ENCODE assay signal across 1 cellular context in genomic region chr17:83082899-83083367, GRCh38.
TF ChIP-seq lines count a peak whose summit lies in the region.

No MANE protein-coding gene starts in this region.

TF ChIP-seq in HepG2, 621 proteins besides CTCF, POLR2A, EP300 and RAD21 (continued from another document):
- TF ChIP-seq NR2F1 (CRISPR knock-in tag; IDR thresholded peaks at IDR 0.05) (no peak), ONECUT2 (CRISPR knock-in tag; IDR thresholded peaks at IDR 0.05) (no peak), CC2D1A (CRISPR knock-in tag; IDR thresholded peaks at IDR 0.05) (no peak), REXO4 (CRISPR knock-in tag; IDR thresholded peaks at IDR 0.05; ENCODE audit: borderline replicate concordance) (no peak), RERE (CRISPR knock-in tag; IDR thresholded peaks at IDR 0.05; ENCODE audit: low read depth) (no peak), HNF4G (IDR thresholded peaks at IDR 0.05; ENCODE audit: borderline replicate concordance, low read depth, low read length) (no peak), HNF4G (CRISPR knock-in tag; IDR thresholded peaks at IDR 0.05; ENCODE audit: borderline replicate concordance, low read depth) (no peak), NONO (IDR thresholded peaks at IDR 0.05) (no peak), NONO (CRISPR knock-in tag; conservative IDR thresholded peaks at IDR 0.05) (no peak), SETDB1 (CRISPR knock-in tag; IDR thresholded peaks at IDR 0.05; ENCODE audit: borderline replicate concordance) (no peak), TMF1 (CRISPR knock-in tag; IDR thresholded peaks at IDR 0.05; ENCODE audit: low read depth) (no peak), ZNF275 (CRISPR knock-in tag; IDR thresholded peaks at IDR 0.05; ENCODE audit: borderline replicate concordance) (no peak), MAFG (CRISPR knock-in tag; IDR thresholded peaks at IDR 0.05) (no peak)
- TF ChIP-seq, protein P1, sequence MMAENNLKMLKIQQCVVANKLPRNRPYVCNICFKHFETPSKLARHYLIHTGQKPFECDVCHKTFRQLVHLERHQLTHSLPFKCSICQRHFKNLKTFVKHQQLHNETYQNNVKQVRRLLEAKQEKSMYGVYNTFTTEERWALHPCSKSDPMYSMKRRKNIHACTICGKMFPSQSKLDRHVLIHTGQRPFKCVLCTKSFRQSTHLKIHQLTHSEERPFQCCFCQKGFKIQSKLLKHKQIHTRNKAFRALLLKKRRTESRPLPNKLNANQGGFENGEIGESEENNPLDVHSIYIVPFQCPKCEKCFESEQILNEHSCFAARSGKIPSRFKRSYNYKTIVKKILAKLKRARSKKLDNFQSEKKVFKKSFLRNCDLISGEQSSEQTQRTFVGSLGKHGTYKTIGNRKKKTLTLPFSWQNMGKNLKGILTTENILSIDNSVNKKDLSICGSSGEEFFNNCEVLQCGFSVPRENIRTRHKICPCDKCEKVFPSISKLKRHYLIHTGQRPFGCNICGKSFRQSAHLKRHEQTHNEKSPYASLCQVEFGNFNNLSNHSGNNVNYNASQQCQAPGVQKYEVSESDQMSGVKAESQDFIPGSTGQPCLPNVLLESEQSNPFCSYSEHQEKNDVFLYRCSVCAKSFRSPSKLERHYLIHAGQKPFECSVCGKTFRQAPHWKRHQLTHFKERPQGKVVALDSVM (CRISPR knock-in tag; IDR thresholded peaks at IDR 0.05): no peak
- TF ChIP-seq, protein P2, sequence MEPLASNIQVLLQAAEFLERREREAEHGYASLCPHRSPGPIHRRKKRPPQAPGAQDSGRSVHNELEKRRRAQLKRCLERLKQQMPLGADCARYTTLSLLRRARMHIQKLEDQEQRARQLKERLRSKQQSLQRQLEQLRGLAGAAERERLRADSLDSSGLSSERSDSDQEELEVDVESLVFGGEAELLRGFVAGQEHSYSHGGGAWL (CRISPR knock-in tag; IDR thresholded peaks at IDR 0.05): no peak
- TF ChIP-seq, protein P3, sequence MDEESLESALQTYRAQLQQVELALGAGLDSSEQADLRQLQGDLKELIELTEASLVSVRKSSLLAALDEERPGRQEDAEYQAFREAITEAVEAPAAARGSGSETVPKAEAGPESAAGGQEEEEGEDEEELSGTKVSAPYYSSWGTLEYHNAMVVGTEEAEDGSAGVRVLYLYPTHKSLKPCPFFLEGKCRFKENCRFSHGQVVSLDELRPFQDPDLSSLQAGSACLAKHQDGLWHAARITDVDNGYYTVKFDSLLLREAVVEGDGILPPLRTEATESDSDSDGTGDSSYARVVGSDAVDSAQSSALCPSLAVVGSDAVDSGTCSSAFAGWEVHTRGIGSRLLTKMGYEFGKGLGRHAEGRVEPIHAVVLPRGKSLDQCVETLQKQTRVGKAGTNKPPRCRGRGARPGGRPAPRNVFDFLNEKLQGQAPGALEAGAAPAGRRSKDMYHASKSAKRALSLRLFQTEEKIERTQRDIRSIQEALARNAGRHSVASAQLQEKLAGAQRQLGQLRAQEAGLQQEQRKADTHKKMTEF (CRISPR knock-in tag; IDR thresholded peaks at IDR 0.05): no peak
